Comparison of ENCODE assay signal across 12 cellular contexts in the genomic region with DNA sequence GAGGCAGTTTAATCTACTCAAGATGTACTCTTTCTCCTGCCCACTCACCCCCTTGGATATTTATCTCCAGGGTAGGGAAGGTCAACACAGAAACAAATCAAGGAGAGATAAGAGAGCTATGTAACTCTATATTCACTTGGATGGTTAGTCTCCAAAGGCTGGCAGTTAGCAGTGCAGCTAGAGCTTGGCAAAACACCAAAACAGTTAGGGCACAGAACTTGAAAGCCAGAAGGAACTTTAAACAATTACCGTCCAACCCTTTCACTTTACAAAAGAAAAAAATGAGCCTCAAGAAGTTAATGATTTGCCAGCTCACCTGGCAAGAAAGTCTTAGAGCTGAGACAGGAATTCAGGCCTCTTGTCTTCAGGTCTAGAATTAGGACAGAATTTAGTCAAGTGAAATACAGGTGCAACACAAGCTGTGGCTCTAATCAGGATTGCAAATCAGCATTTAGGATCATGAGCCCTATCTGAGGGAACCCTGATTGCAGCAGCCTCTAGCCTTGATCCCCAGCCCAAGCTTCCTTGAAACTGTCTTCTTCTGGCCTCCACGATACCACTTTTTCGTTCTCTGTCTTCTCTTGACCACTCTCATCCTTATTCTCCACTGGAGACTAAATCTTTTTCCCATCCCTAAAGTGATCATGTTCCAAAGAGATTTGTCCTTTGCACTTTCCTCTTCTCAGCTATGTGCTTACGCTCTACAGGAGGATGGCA. TPM values are rescaled to one million over a fixed set of nuclear protein-coding genes. Genes with fewer than 3 reads are reported as not detected.
A peak's percentile ranks its signal among the peaks of the same experiment; 100 is the strongest.
DNase-seq lines count a peak whose midpoint lies in the region; ATAC-seq, FAIRE-seq and TF ChIP-seq lines count a peak whose summit lies in the region.
"Had no signal": no experiment of that assay in that cellular context is flagged by ENCODE, and none has a peak within 500 bp of the region (broad histone marks: within the 10 kb centered on the region; RNA-seq: fewer than 3 reads in every experiment).

No MANE protein-coding gene starts in this region.

- intact Hi-C loops in Calu3 (cut with micrococcal nuclease; ENCODE audit: unreplicated experiment): loop anchor here (1.0 to 5.0 kb wide), 6 partner anchors 10 to 215 kb away; no protein-coding TSS in a partner anchor
- intact Hi-C loops in GM12878 (cut with micrococcal nuclease; ENCODE audit: unreplicated experiment): no loop called here

- POLR2A ChIA-PET in GM12878 (lab: Charles Lee): interaction anchor here (0.7 to 1.3 kb wide), 6 partner anchors 13 to 741 kb away, joined by 3 to 5 read pairs (median 4); no protein-coding TSS in a partner anchor
- POLR2A ChIA-PET in WTC11 (lab: Charles Lee): no interaction called here

- H2AFZ ChIP-seq in GM12878 (ENCODE audit: control insufficient read depth, low read depth, low read length): no peak overlapping the region

- 73% methylated on average over 4 of the region's 4 CpGs for WGBS in GM12878 (ENCODE audit: insufficient coverage, insufficient replicate concordance, low lambda C conversion rate, missing lambda C conversion rate)

- in situ Hi-C loops in GM12878 (cut with MboI): no loop called here

- BruUV-seq in Calu3 (replicated peaks; lab: Mats Ljungman, UMichigan) (TSS peak; percentile 66), GM12878 (replicated peaks; lab: Mats Ljungman, UMichigan) (no TSS peak)

- peaks cover 27% of the 10 kb centered on the region for H3K79me2 ChIP-seq in GM12878 (ENCODE audit: control insufficient read depth, insufficient read depth, low read length)

- SMC1A ChIA-PET in GM12878 (lab: Charles Lee; ENCODE audit: uncharacterized antibody, unreplicated experiment): interaction anchor here (0.6 to 6.6 kb wide), 22 partner anchors 10 to 278 kb away, joined by 3 to 62 read pairs (median 4); partner anchors contain the start of gene NEDD9

- no peak overlapping the region for H3K27ac ChIP-seq in GM12878 (ENCODE audit: control insufficient read depth, insufficient read depth)

- RAD21 ChIA-PET in GM12878 (lab: Charles Lee; ENCODE audit: unreplicated experiment): interaction anchor here (0.9 to 1.7 kb wide), 13 partner anchors 11 to 278 kb away, joined by 3 to 14 read pairs (median 5); partner anchors contain the start of gene NEDD9

- H3K36me3 ChIP-seq in GM12878 (ENCODE audit: control insufficient read depth in 2 of 2, insufficient read depth in 2 of 2, low read length in 1 of 2): peaks cover 3 to 12% of the 10 kb centered on the region in 2 experiments; a peak in 3 of 4 replicates

- 0 out of 2 replicates have a peak overlapping the region, but pooled peaks have one; percentile 8 for H3K4me2 ChIP-seq in GM12878 (ENCODE audit: control insufficient read depth, insufficient read depth)

- FAIRE-seq in GM12878 (lab: Jason Lieb, UNC) (no peak), GM12891 (lab: Jason Lieb, UNC) (no peak)

- peak; percentile 50 for DNase-seq in Calu3
- DNase-seq in GM12878 (ENCODE audit: low read depth, low spot score): peak; percentile 17
- no peak for DNase-seq in naive B cell
- DNase-seq in WTC11 (ENCODE audit: low spot score): no peak
- no peak for DNase-seq in GM12891 (ENCODE audit: insufficient read length, low spot score)
- DNase-seq: activated effector memory CD4-positive, alpha-beta T cell treated with anti-CD3 and anti-CD28 coated beads, Interleukin-2, amount 50 U/mL, for 16 hours; MV-4-11; stimulated activated naive CD4-positive, alpha-beta T cell had no signal

- H3K9me3 ChIP-seq in GM12878 (replicated peaks; ENCODE audit: control insufficient read depth, insufficient read depth, low read length): no peaks in the 10 kb centered on the region

- H3K27me3 Mint-ChIP-seq in Calu3 (ENCODE audit: unreplicated experiment) (no peaks in the 10 kb centered on the region), naive B cell (no peaks in the 10 kb centered on the region), WTC11 (ENCODE audit: low read depth) (no peaks in the 10 kb centered on the region)

- ATAC-seq in GM21825 (IDR thresholded peaks at IDR 0.05; ENCODE audit: unreplicated experiment): peak; percentile 59
- ATAC-seq in GM12878: peak; percentile 51
- no peak for ATAC-seq in naive B cell (ENCODE audit: low read depth in 2 of 2)
- ATAC-seq in GM21717 (IDR thresholded peaks at IDR 0.05; ENCODE audit: unreplicated experiment): no peak
- no peak for ATAC-seq in WTC11
- no peak for ATAC-seq in HG02840 (IDR thresholded peaks at IDR 0.05; ENCODE audit: low FRiP score, unreplicated experiment)
- ATAC-seq: HCT116 had no signal

- H3K36me3 Mint-ChIP-seq in Calu3 (ENCODE audit: insufficient read depth, unreplicated experiment) (peaks cover 38% of the 10 kb centered on the region), naive B cell (peaks cover 27 to 38% of the 10 kb centered on the region in 2 donors), WTC11 (peaks cover 5% of the 10 kb centered on the region; the same call in 1 of the 2 replicates)

- no peak for TF ChIP-seq EP300 in GM12878 (IDR thresholded peaks at IDR 0.05; ENCODE audit: borderline replicate concordance in 1 of 2, control insufficient read depth in 1 of 2, low read depth in 2 of 2, low read length in 2 of 2)

- no peak for TF ChIP-seq CTCF in Calu3 (IDR thresholded peaks at IDR 0.05; ENCODE audit: unreplicated experiment)
- no peak for TF ChIP-seq CTCF in GM12878 (IDR thresholded peaks at IDR 0.05 in 2 of 3, conservative IDR thresholded peaks at IDR 0.05 in 1 of 3; ENCODE audit: control insufficient read depth in 2 of 3, extremely low read depth in 1 of 3, insufficient read depth in 1 of 3, low read depth in 3 of 3, low read length in 3 of 3)
- TF ChIP-seq CTCF in WTC11 (IDR thresholded peaks at IDR 0.05): no peak

- H3K4me3 Mint-ChIP-seq in Calu3 (ENCODE audit: low read depth, unreplicated experiment) (peak overlapping the region; percentile 65), naive B cell (no peak overlapping the region), WTC11 (no peak overlapping the region)

- no peaks in the 10 kb centered on the region; the same call in 1 of the 2 replicates for H3K4me1 ChIP-seq in GM12878 (ENCODE audit: control insufficient read depth, insufficient read depth, low read length)

- no peak for TF ChIP-seq RAD21 in GM12878 (IDR thresholded peaks at IDR 0.05; ENCODE audit: insufficient read depth, low read depth, low read length)

- H3K4me1 Mint-ChIP-seq in Calu3 (ENCODE audit: low read depth, unreplicated experiment): peaks cover 73% of the 10 kb centered on the region
- peaks cover 27 to 43% (median 28%) of the 10 kb centered on the region in 3 donors for H3K4me1 Mint-ChIP-seq in naive B cell
- peaks cover 48% of the 10 kb centered on the region for H3K4me1 Mint-ChIP-seq in WTC11

- H4K20me1 ChIP-seq in GM12878 (ENCODE audit: control insufficient read depth, insufficient read depth): no peaks in the 10 kb centered on the region

- H3K27ac Mint-ChIP-seq in Calu3 (ENCODE audit: unreplicated experiment) (peak overlapping the region; percentile 99), naive B cell (peak overlapping the region in 4 of 6 donors; percentile 9 to 77 (median 43)), WTC11 (no peak overlapping the region)

- H3K27me3 ChIP-seq in GM12878 (replicated peaks in 1 of 2; ENCODE audit: control insufficient read depth in 2 of 2, insufficient read depth in 2 of 2, low read length in 1 of 2): no peaks in the 10 kb centered on the region

- no peak overlapping the region for H3K4me3 ChIP-seq in GM12878

- H3K9me3 Mint-ChIP-seq in Calu3 (ENCODE audit: low read depth, unreplicated experiment) (no peaks in the 10 kb centered on the region), naive B cell (no peaks in the 10 kb centered on the region), WTC11 (no peaks in the 10 kb centered on the region)

- CTCF ChIA-PET in Calu3 (lab: Charles Lee): interaction anchor here (0.5 to 0.9 kb wide), 6 partner anchors 9 to 196 kb away, joined by 3 to 5 read pairs (median 3); no protein-coding TSS in a partner anchor
- CTCF ChIA-PET in GM12878 (lab: Yijun Ruan, JAX): interaction anchor here (0.6 to 1.3 kb wide), 8 partner anchors 8 to 279 kb away, joined by 3 to 15 read pairs (median 3); no protein-coding TSS in a partner anchor
- CTCF ChIA-PET in WTC11 (lab: Charles Lee): interaction anchor here (0.7 to 1.4 kb wide), 2 partner anchors 24 to 174 kb away, joined by 3 to 4 read pairs; partner anchors contain the start of gene ELOVL2

- no peak for TF ChIP-seq POLR2A in GM12878 (IDR thresholded peaks at IDR 0.05; ENCODE audit: low read depth, low read length)
- TF ChIP-seq POLR2A in GM12891 (IDR thresholded peaks at IDR 0.05; ENCODE audit: low read depth, low read length): no peak

- H3K9ac ChIP-seq in GM12878 (ENCODE audit: control insufficient read depth, insufficient read depth, low read length): no peak overlapping the region

TF ChIP-seq in GM12878, 131 proteins besides CTCF, POLR2A, EP300 and RAD21 (continues in another document):
- no peak for TF ChIP-seq SIX5 (IDR thresholded peaks at IDR 0.05; ENCODE audit: low read depth, low read length, severe bottlenecking)

TF ChIP-seq in WTC11, 78 proteins besides CTCF, POLR2A, EP300 and RAD21 (continues in another document):
- TF ChIP-seq ZNF138 (CRISPR knock-in tag; conservative IDR thresholded peaks at IDR 0.05): no peak

TF ChIP-seq in GM12891, 5 proteins besides CTCF, POLR2A, EP300 and RAD21 (continues in another document):
- TF ChIP-seq TAF1 (IDR thresholded peaks at IDR 0.05; ENCODE audit: low read depth, low read length): no peak
- no peak for TF ChIP-seq POU2F2 (IDR thresholded peaks at IDR 0.05; ENCODE audit: low read depth, low read length)
- TF ChIP-seq SPI1 (IDR thresholded peaks at IDR 0.05; ENCODE audit: low read depth, low read length): no peak

RNA-seq across cellular contexts. Expression of gene NEDD9, which starts 14.9 kb away (rescaled TPM):
- total RNA-seq in Calu3 (2022) (18.2 and 28.1 TPM in 2 replicates), GM12878 (2014; rRNA removed) (16.9 and 21.3 TPM in 2 replicates), GM12878 (2014; rRNA removed; fragmentation: Illumina TruSeq; extraction: Trizol) (18.4 and 20.1 TPM in 2 replicates), GM12878 (2021) (15.2 and 17.5 TPM in 2 replicates), WTC11 (2021) (7.0 to 9.8 TPM (median 8.3 TPM) in 3 replicates)
- 359 and 392 TPM in 2 replicates for total RNA-seq in GM12878 (2013; cell fraction: nucleolus; rRNA removed)
- 21.4 TPM for polyA plus RNA-seq in GM12878 (2011; ENCODE audit: low read depth)
- polyA plus RNA-seq in GM12878 (2011; rRNA removed) (82.7 and 92.6 TPM in 2 replicates), GM12878 (2014; fragmentation: Illumina TruSeq; extraction: Trizol) (14.0 and 14.2 TPM in 2 replicates), GM12878 (2014; fragmentation: Nextera tagmentation; extraction: Ambion mirVana) (1 to 10 TPM; 4.9 to 6.3 TPM), GM12878 (2014; rRNA removed) (13.0 and 15.3 TPM in 2 replicates), GM12878 (2016; fragmentation: Nextera tagmentation; extraction: Ambion mirVana) (10 to 100 TPM in 1 of 2 experiments, 1 to 10 TPM in 1; 9.7 to 12.1 TPM), naive B cell (ENCODE audit: low read depth in 6 of 6) (10 to 100 TPM; 42.0 to 80.5 (median 48.1) TPM)
- 78.6 and 84.6 TPM in 2 replicates for polyA plus RNA-seq in GM12878 (2011; cell fraction: cytosol; rRNA removed)
- polyA plus RNA-seq in GM12878 (2011; cell fraction: nucleus; rRNA removed): 78.6 and 79.5 TPM in 2 replicates
- 29.0 and 31.7 TPM in 2 replicates for polyA plus RNA-seq in GM12878 (2012)
- 260 and 266 TPM in 2 replicates for polyA minus RNA-seq in GM12878 (2011; rRNA and poly(A)+ RNA removed)
- 53.4 and 63.7 TPM in 2 replicates for polyA minus RNA-seq in GM12878 (2011; cell fraction: cytosol; rRNA and poly(A)+ RNA removed)
- 204 and 326 TPM in 2 replicates for polyA minus RNA-seq in GM12878 (2011; cell fraction: nucleus; rRNA and poly(A)+ RNA removed)
- polyA plus RNA-seq in GM12891 (2012; ENCODE audit: low read depth, missing spikeins): 31.6 TPM

Comparison
In these comparisons a context has a peak if more than half of its experiments do, and no peak if none do; other contexts are left out.
1. DNase-seq: peak in Calu3 (single experiment) and GM12878 (single experiment); none in naive B cell (single experiment), WTC11 (single experiment) and GM12891 (single experiment).
2. ATAC-seq: peak in GM21825 (single experiment) and GM12878 (single experiment); none in naive B cell (0 of 2), GM21717 (single experiment), WTC11 (single experiment) and HG02840 (single experiment).